Comparison of ENCODE assay signal across 8 cellular contexts in genomic region chr5:53128481-53128880, GRCh38.
"Had no signal": no experiment of that assay in that cellular context is flagged by ENCODE, and none has a peak within 500 bp of the region (broad histone marks: within the 10 kb centered on the region; RNA-seq: fewer than 3 reads in every experiment).

No MANE protein-coding gene starts in this region.

- H3K36me3 Mint-ChIP-seq: IgD-negative memory B cell had no signal

- H3K27ac Mint-ChIP-seq: IgD-negative memory B cell had no signal

- FAIRE-seq: HepG2, HTR-8/SVneo had no signal

- H3K9ac ChIP-seq: KMS-11 had no signal

- H3K4me3 Mint-ChIP-seq: IgD-negative memory B cell had no signal

- H3K4me1 Mint-ChIP-seq: IgD-negative memory B cell had no signal

- H3K4me2 ChIP-seq: KMS-11 had no signal

- DNase-seq: IMR-90, KBM-7, KG1 had no signal

- H3K27ac ChIP-seq: HL-60, KMS-11 had no signal

- ATAC-seq: HepG2 had no signal
